In genomic region chr6:56955171-56956155, GRCh38 we compare ENCODE assay signal across 1 cellular context.
A peak's percentile ranks its signal among the peaks of the same experiment; 100 is the strongest.
TF ChIP-seq lines count a peak whose summit lies in the region.

No MANE protein-coding gene starts in this region.

TF ChIP-seq in H1, 55 proteins besides CTCF, POLR2A, EP300 and RAD21 (continued from another document):
- TF ChIP-seq RNF2 (IDR thresholded peaks at IDR 0.05; ENCODE audit: borderline replicate concordance, low read depth, low read length, missing control alignments, poor library complexity, severe bottlenecking) (no peak), RBBP5 (IDR thresholded peaks at IDR 0.05; ENCODE audit: borderline replicate concordance, low read depth, low read length) (peak; percentile 60; the same call in 1 of the 2 replicates), TEAD4 (IDR thresholded peaks at IDR 0.05; ENCODE audit: low read depth, low read length) (peak; percentile 52; the same call in 1 of the 2 replicates), BACH1 (IDR thresholded peaks at IDR 0.05; ENCODE audit: low read length) (no peak), CBX8 (IDR thresholded peaks at IDR 0.05; ENCODE audit: borderline replicate concordance, low read depth, low read length) (no peak), CREB1 (IDR thresholded peaks at IDR 0.05) (no peak), ATF3 (IDR thresholded peaks at IDR 0.05; ENCODE audit: insufficient read depth, low read depth, low read length) (no peak), SAP30 (IDR thresholded peaks at IDR 0.05; ENCODE audit: insufficient read depth, insufficient replicate concordance, low read length) (peak; percentile 88), KDM1A (IDR thresholded peaks at IDR 0.05; ENCODE audit: borderline replicate concordance, low read length) (no peak), POLR2AphosphoS5 (IDR thresholded peaks at IDR 0.05; ENCODE audit: low read depth, low read length) (peak; percentile 66; the same call in 1 of the 2 replicates), BRCA1 (IDR thresholded peaks at IDR 0.05; ENCODE audit: low read depth, low read length) (no peak), NANOG (IDR thresholded peaks at IDR 0.05; ENCODE audit: insufficient read depth, low read depth, low read length, poor library complexity, severe bottlenecking) (no peak), CHD7 (IDR thresholded peaks at IDR 0.05; ENCODE audit: insufficient replicate concordance, low read length) (no peak), GTF2F1 (IDR thresholded peaks at IDR 0.05; ENCODE audit: borderline replicate concordance, low read depth, low read length) (no peak), HDAC6 (IDR thresholded peaks at IDR 0.05; ENCODE audit: low read depth, low read length) (no peak), TAF7 (optimal IDR thresholded peaks at IDR 0.05; ENCODE audit: borderline replicate concordance, low read depth, low read length) (no peak), GABPA (IDR thresholded peaks at IDR 0.05; ENCODE audit: borderline replicate concordance, insufficient read depth, low read length) (no peak), MAX (IDR thresholded peaks at IDR 0.05) (peak; percentile 82), MAFK (IDR thresholded peaks at IDR 0.05; ENCODE audit: low read depth, low read length) (no peak), EZH2 (IDR thresholded peaks at IDR 0.05; ENCODE audit: low read depth, low read length, severe bottlenecking) (no peak), NRF1 (IDR thresholded peaks at IDR 0.05; ENCODE audit: low read depth, low read length) (no peak), E2F6 (IDR thresholded peaks at IDR 0.05) (no peak), JUND (IDR thresholded peaks at IDR 0.05; ENCODE audit: low read length) (peak; percentile 50; the same call in 1 of the 2 replicates), SIN3A (conservative IDR thresholded peaks at IDR 0.05 in 1 of 2, IDR thresholded peaks at IDR 0.05 in 1 of 2; ENCODE audit: low read depth in 1 of 2, low read length in 2 of 2) (peak in 1 of 2 experiments; percentile 88; a peak in 2 of 4 replicates), FOSL1 (IDR thresholded peaks at IDR 0.05; ENCODE audit: insufficient read depth, low read depth, low read length) (no peak), HDAC2 (IDR thresholded peaks at IDR 0.05; ENCODE audit: borderline replicate concordance in 1 of 2, low read depth in 2 of 2, low read length in 2 of 2) (no peak; a peak in 1 of 4 replicates), SIX5 (IDR thresholded peaks at IDR 0.05; ENCODE audit: low read depth, low read length) (no peak), TCF12 (IDR thresholded peaks at IDR 0.05; ENCODE audit: low read depth, low read length) (peak; percentile 62; the same call in 1 of the 2 replicates), CEBPB (IDR thresholded peaks at IDR 0.05; ENCODE audit: low read depth, low read length) (peak; percentile 36; the same call in 1 of the 2 replicates), JUN (IDR thresholded peaks at IDR 0.05; ENCODE audit: low read depth, low read length) (no peak), CBX5 (IDR thresholded peaks at IDR 0.05; ENCODE audit: low read depth, low read length) (no peak), POU5F1 (IDR thresholded peaks at IDR 0.05; ENCODE audit: low read depth, low read length) (no peak), SRF (IDR thresholded peaks at IDR 0.05; ENCODE audit: low read depth, low read length) (no peak), ZNF274 (IDR thresholded peaks at IDR 0.05; ENCODE audit: borderline replicate concordance, extremely low read depth, low read length) (no peak), TBP (IDR thresholded peaks at IDR 0.05; ENCODE audit: low read depth, low read length) (no peak; the same call in none of the 2 replicates), RFX5 (IDR thresholded peaks at IDR 0.05; ENCODE audit: borderline replicate concordance, low read depth, low read length) (no peak), SP1 (IDR thresholded peaks at IDR 0.05; ENCODE audit: low read depth, low read length) (peak; percentile 26; the same call in 1 of the 2 replicates), BCL11A (IDR thresholded peaks at IDR 0.05; ENCODE audit: low read depth in 2 of 2, low read length in 2 of 2) (no peak), YY1 (IDR thresholded peaks at IDR 0.05; ENCODE audit: low read depth, low read length) (0 out of 2 replicates have a peak, but pooled peaks have one; percentile 2), SP2 (IDR thresholded peaks at IDR 0.05; ENCODE audit: low read length) (no peak), SUZ12 (IDR thresholded peaks at IDR 0.05; ENCODE audit: low read length) (no peak), CHD1 (IDR thresholded peaks at IDR 0.05; ENCODE audit: low read depth, low read length) (no peak), ATF2 (IDR thresholded peaks at IDR 0.05; ENCODE audit: low read length) (no peak), CHD2 (IDR thresholded peaks at IDR 0.05; ENCODE audit: low read length) (no peak), EGR1 (IDR thresholded peaks at IDR 0.05; ENCODE audit: borderline replicate concordance, low read depth, low read length) (no peak), SIRT6 (IDR thresholded peaks at IDR 0.05; ENCODE audit: low read length) (no peak), RXRA (IDR thresholded peaks at IDR 0.05; ENCODE audit: insufficient read depth, low read depth, low read length) (no peak), USF2 (IDR thresholded peaks at IDR 0.05; ENCODE audit: low read length) (no peak)
